5 cellular contexts compared by ENCODE assay signal in the genomic region with DNA sequence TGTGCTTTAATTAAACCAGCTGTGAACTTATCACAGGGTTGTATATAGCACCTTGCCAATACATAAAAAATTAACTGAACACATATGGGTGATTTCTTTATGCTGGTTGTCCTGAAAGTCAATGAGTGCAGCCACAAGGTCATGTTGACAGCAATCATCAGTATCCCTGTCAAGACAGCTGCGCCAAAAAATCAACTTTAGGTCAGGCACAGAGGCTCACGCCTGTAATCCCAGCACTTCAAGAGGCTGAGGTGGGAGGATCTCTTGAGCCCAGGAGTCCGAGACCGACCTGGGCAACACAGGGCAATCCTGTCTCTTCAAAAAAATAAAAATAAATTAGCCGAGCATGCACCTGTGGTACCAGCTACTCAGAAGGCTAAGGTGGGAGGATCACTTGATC.
"Had no signal": no experiment of that assay in that cellular context is flagged by ENCODE, and none has a peak within 500 bp of the region (broad histone marks: within the 10 kb centered on the region; RNA-seq: fewer than 3 reads in every experiment).

No MANE protein-coding gene starts in this region.

- DNase-seq: H9, HCEC 1CT, IMR-90 had no signal

- H3K4me3 ChIP-seq: GM23338, K562 had no signal

- ATAC-seq: GM23338, K562 had no signal
